In the genomic region with DNA sequence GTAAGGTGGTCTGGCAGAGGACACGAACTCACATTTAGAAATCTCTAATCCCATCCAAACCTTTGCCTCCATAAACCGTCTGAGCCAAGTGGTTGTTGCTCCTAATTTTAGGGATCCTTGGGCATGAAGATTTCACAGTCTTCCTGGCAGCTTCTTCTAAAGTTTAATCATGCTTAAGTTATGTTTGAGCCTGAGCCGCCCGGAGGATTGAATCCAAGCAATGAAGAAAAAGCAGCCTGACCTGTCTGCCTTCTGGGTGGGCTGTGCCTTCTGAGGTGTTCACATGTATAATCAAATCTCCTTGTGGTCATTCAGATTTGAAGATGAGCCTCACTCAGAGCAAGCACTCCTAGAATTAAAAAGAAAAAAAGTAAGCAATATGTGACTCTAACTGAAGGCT, we compare ENCODE assay signal across 18 cellular contexts.
"Had no signal": no experiment of that assay in that cellular context is flagged by ENCODE, and none has a peak within 500 bp of the region (broad histone marks: within the 10 kb centered on the region; RNA-seq: fewer than 3 reads in every experiment).

No MANE protein-coding gene starts in this region.

- H2AFZ ChIP-seq: hepatocyte had no signal

- H3K79me2 ChIP-seq: hepatocyte had no signal

- H3K4me2 ChIP-seq: hepatocyte, smooth muscle cell had no signal

- H3K9me3 Mint-ChIP-seq: naive thymus-derived CD8-positive, alpha-beta T cell; type B pancreatic cell had no signal

- FAIRE-seq: endometrium, urothelium cell line had no signal

- H3K27ac ChIP-seq: epithelial cell of prostate, esophagus muscularis mucosa, hepatocyte, neutrophil, ovary, right atrium auricular region had no signal

- H3K9me3 ChIP-seq: esophagus muscularis mucosa, neutrophil, ovary, right atrium auricular region had no signal

- H3K4me3 ChIP-seq: esophagus muscularis mucosa, hepatocyte, ovary, right atrium auricular region, smooth muscle cell had no signal

- H3K27ac Mint-ChIP-seq: naive thymus-derived CD8-positive, alpha-beta T cell; type B pancreatic cell had no signal

- H3K27me3 Mint-ChIP-seq: type B pancreatic cell had no signal

- H3K36me3 Mint-ChIP-seq: naive thymus-derived CD8-positive, alpha-beta T cell; type B pancreatic cell had no signal

- ATAC-seq: naive thymus-derived CD8-positive, alpha-beta T cell had no signal

- H3K36me3 ChIP-seq: esophagus muscularis mucosa, neutrophil, ovary, right atrium auricular region had no signal

- DNase-seq: effector memory CD4-positive, alpha-beta T cell; foreskin melanocyte; head of caudate nucleus; kidney glomerular epithelial cell; mesendoderm; naive thymus-derived CD8-positive, alpha-beta T cell; ovary; stimulated activated CD4-positive, alpha-beta T cell treated with anti-CD3 and anti-CD28 coated beads, Interleukin-2, amount 100 ng/mL, for 48 hours; stimulated activated naive CD4-positive, alpha-beta T cell treated with Interleukin-2 at 50 U/mL for 16 hours had no signal

- H3K4me3 Mint-ChIP-seq: naive thymus-derived CD8-positive, alpha-beta T cell; type B pancreatic cell had no signal

- H3K4me1 ChIP-seq: right atrium auricular region had no signal

- H3K27me3 ChIP-seq: esophagus muscularis mucosa, hepatocyte, neutrophil, ovary, right atrium auricular region had no signal
